In genomic region chr2:46915281-46915810, GRCh38 we compare ENCODE assay signal across 8 cellular contexts. TPM values are rescaled to one million over a fixed set of nuclear protein-coding genes. Genes with fewer than 3 reads are reported as not detected.
DNase-seq lines count a peak whose midpoint lies in the region; ATAC-seq lines count a peak whose summit lies in the region.

Gene MCFD2, minus strand, starts transcription at chr2:46915806. Its CDS starts 6,635 bp downstream, at chr2:46909171.

- H3K36me3 Mint-ChIP-seq in activated T-helper 2 cell treated with anti-CD3 and anti-CD28 coated beads, Interferon-gamma antibody, Interleukin-2, Interleukin-4, amounts not matched to agents 10 μg/mL and 5 μg/mL and 100 μg/mL, durations not matched to agents 14 hours and 24 hours and 36 hours (ENCODE audit: low read depth), result peaks cover 23% of the 10 kb centered on the region

- no CpG with 5 or more reads among the region's 38 CpGs for WGBS in trophoblast cell (ENCODE audit: extremely low coverage, insufficient coverage, insufficient read length)

- peak within 1 kb of the TSS; percentile 8 for H2BK12ac ChIP-seq in trophoblast cell (ENCODE audit: low read length)

- H2AFZ ChIP-seq in trophoblast cell (ENCODE audit: insufficient read depth, low read length, poor library complexity), result peak within 1 kb of the TSS; percentile 93

- intact Hi-C loops in activated T-helper 2 cell treated with anti-CD3 and anti-CD28 coated beads, Interferon-gamma antibody, Interleukin-2, Interleukin-4, amounts not matched to agents 10 μg/mL and 5 μg/mL and 100 μg/mL, durations not matched to agents 14 hours and 24 hours and 36 hours (cut with micrococcal nuclease), result no loop called here
- intact Hi-C loops in Right ventricle myocardium inferior (cut with DNase I), result loop anchor here (10.0 kb wide), 1 partner anchor 149 kb away; no protein-coding TSS in a partner anchor

- H3K27ac Mint-ChIP-seq in activated T-helper 2 cell treated with anti-CD3 and anti-CD28 coated beads, Interferon-gamma antibody, Interleukin-2, Interleukin-4, amounts not matched to agents 10 μg/mL and 5 μg/mL and 100 μg/mL, durations not matched to agents 14 hours and 24 hours and 36 hours, result peak within 1 kb of the TSS; percentile 79

- H3K4me3 ChIP-seq in trophoblast cell (ENCODE audit: low read depth, low read length), result peak within 1 kb of the TSS; percentile 95

- no peaks in the 10 kb centered on the region for H3K27me3 ChIP-seq in trophoblast cell (ENCODE audit: insufficient read depth, low read length)

- peaks cover 8% of the 10 kb centered on the region for H3K79me2 ChIP-seq in trophoblast cell (ENCODE audit: control insufficient read depth, insufficient read depth, low read length, poor library complexity)

- H4K12ac ChIP-seq in trophoblast cell (ENCODE audit: low read depth, low read length), result peak within 1 kb of the TSS; percentile 61

- no peak within 1 kb of the TSS for H3K23ac ChIP-seq in trophoblast cell (ENCODE audit: low read length)

- peak within 1 kb of the TSS; percentile 87 for H3K4ac ChIP-seq in trophoblast cell (ENCODE audit: low read depth, low read length)

- peak within 1 kb of the TSS; percentile 88 for H4K91ac ChIP-seq in trophoblast cell (ENCODE audit: low read depth, low read length)

- H3K27me3 Mint-ChIP-seq in activated T-helper 2 cell treated with anti-CD3 and anti-CD28 coated beads, Interferon-gamma antibody, Interleukin-2, Interleukin-4, amounts not matched to agents 10 μg/mL and 5 μg/mL and 100 μg/mL, durations not matched to agents 14 hours and 24 hours and 36 hours (ENCODE audit: low read depth), result no peaks in the 10 kb centered on the region

- peak within 1 kb of the TSS; percentile 79 for H2BK120ac ChIP-seq in trophoblast cell (ENCODE audit: insufficient read depth, low read length, poor library complexity)

- ATAC-seq in HG03460 (IDR thresholded peaks at IDR 0.05; ENCODE audit: unreplicated experiment) (peak; percentile 33), Right ventricle myocardium inferior (peak; percentile 53)

- peaks cover 11% of the 10 kb centered on the region for H3K79me1 ChIP-seq in trophoblast cell (ENCODE audit: low read length)

- peaks cover 14 to 17% of the 10 kb centered on the region in 2 experiments for H3K4me1 ChIP-seq in trophoblast cell (ENCODE audit: control insufficient read depth in 1 of 2, insufficient read depth in 2 of 2, low read length in 2 of 2)

- H2BK5ac ChIP-seq in trophoblast cell (ENCODE audit: low read depth, low read length, poor library complexity), result peak within 1 kb of the TSS; percentile 57

- H3K27ac ChIP-seq in trophoblast cell (ENCODE audit: low read depth, low read length), result peak within 1 kb of the TSS; percentile 80

- no peaks in the 10 kb centered on the region for H3K9me3 Mint-ChIP-seq in activated T-helper 2 cell treated with anti-CD3 and anti-CD28 coated beads, Interferon-gamma antibody, Interleukin-2, Interleukin-4, amounts not matched to agents 10 μg/mL and 5 μg/mL and 100 μg/mL, durations not matched to agents 14 hours and 24 hours and 36 hours

- H3K9me3 ChIP-seq in trophoblast cell (ENCODE audit: insufficient read depth, low read depth, low read length), result no peaks in the 10 kb centered on the region

- H3K36me3 ChIP-seq in trophoblast cell (ENCODE audit: control insufficient read depth in 1 of 2, insufficient read depth in 2 of 2, low read length in 2 of 2), result peaks cover 0 to 14% of the 10 kb centered on the region in 2 experiments

- peak within 1 kb of the TSS; percentile 97 for H3K9ac ChIP-seq in trophoblast cell (ENCODE audit: low read length)

- H4K8ac ChIP-seq in trophoblast cell (ENCODE audit: low read depth, low read length), result peak within 1 kb of the TSS; percentile 92

- peak within 1 kb of the TSS; percentile 36 for H2AK5ac ChIP-seq in trophoblast cell (ENCODE audit: low read length)

- peak within 1 kb of the TSS; percentile 98 for H3K4me3 Mint-ChIP-seq in activated T-helper 2 cell treated with anti-CD3 and anti-CD28 coated beads, Interferon-gamma antibody, Interleukin-2, Interleukin-4, amounts not matched to agents 10 μg/mL and 5 μg/mL and 100 μg/mL, durations not matched to agents 14 hours and 24 hours and 36 hours (ENCODE audit: low read depth)

- peak within 1 kb of the TSS; percentile 87 for H3K14ac ChIP-seq in trophoblast cell (ENCODE audit: low read length)

- DNase-seq in stimulated activated CD4-positive, alpha-beta T cell treated with anti-CD3 and anti-CD28 coated beads, Interleukin-15, amount 100 ng/mL, for 1 hour (ENCODE audit: low read depth in 1 of 2, low spot score in 1 of 2), result peak; percentile 5 to 9
- no peak for DNase-seq in stimulated activated CD4-positive, alpha-beta T cell treated with anti-CD3 and anti-CD28 coated beads, Interleukin-2, amount 100 ng/mL, for 48 hours
- no peak for DNase-seq in activated T-helper 2 cell treated with anti-CD3 and anti-CD28 coated beads, Interferon-gamma antibody, Interleukin-2, Interleukin-4, amounts not matched to agents 10 μg/mL and 5 μg/mL and 100 μg/mL, durations not matched to agents 14 hours and 24 hours and 36 hours (ENCODE audit: low spot score)
- DNase-seq in Right ventricle myocardium inferior (ENCODE audit: missing footprints), result peak; percentile 75
- DNase-seq in trophoblast cell, result peak; percentile 13 to 43
- DNase-seq in NCI-H345 (lab: John Stamatoyannopoulos, UW), result no peak
- no peak for DNase-seq in NCI-H345 treated with DMSO at 0.1 percent for 48 hours (lab: John Stamatoyannopoulos, UW; ENCODE audit: unreplicated experiment)

- H3K4me1 Mint-ChIP-seq in activated T-helper 2 cell treated with anti-CD3 and anti-CD28 coated beads, Interferon-gamma antibody, Interleukin-2, Interleukin-4, amounts not matched to agents 10 μg/mL and 5 μg/mL and 100 μg/mL, durations not matched to agents 14 hours and 24 hours and 36 hours (ENCODE audit: low read depth), result peaks cover 43% of the 10 kb centered on the region

- peak within 1 kb of the TSS; percentile 98 for H3K4me2 ChIP-seq in trophoblast cell (ENCODE audit: low read length)

- peak within 1 kb of the TSS; percentile 83 for H3K18ac ChIP-seq in trophoblast cell (ENCODE audit: low read length)

RNA-seq across cellular contexts. Expression of gene MCFD2, which starts in this region (rescaled TPM):
- total RNA-seq in activated T-helper 2 cell treated with anti-CD3 and anti-CD28 coated beads, Interferon-gamma antibody, Interleukin-2, Interleukin-4, amounts not matched to agents 10 μg/mL and 5 μg/mL and 100 μg/mL, durations not matched to agents 14 hours and 24 hours and 36 hours, result 45.2 and 46.0 TPM in 2 replicates
- 66.1 TPM for total RNA-seq in Right ventricle myocardium inferior
- polyA plus RNA-seq in trophoblast cell (2013), result 100 and 104 TPM in 2 replicates

Comparison
In these comparisons a context has a peak if more than half of its experiments do, and no peak if none do; other contexts are left out.
1. DNase-seq: peak in stimulated activated CD4-positive, alpha-beta T cell treated with anti-CD3 and anti-CD28 coated beads, Interleukin-15, amount 100 ng/mL, for 1 hour (2 of 2), Right ventricle myocardium inferior (single experiment) and trophoblast cell (2 of 2); none in stimulated activated CD4-positive, alpha-beta T cell treated with anti-CD3 and anti-CD28 coated beads, Interleukin-2, amount 100 ng/mL, for 48 hours (0 of 2), activated T-helper 2 cell treated with anti-CD3 and anti-CD28 coated beads, Interferon-gamma antibody, Interleukin-2, Interleukin-4, amounts not matched to agents 10 μg/mL and 5 μg/mL and 100 μg/mL, durations not matched to agents 14 hours and 24 hours and 36 hours (single experiment), NCI-H345 (single experiment) and NCI-H345 treated with DMSO at 0.1 percent for 48 hours (single experiment).